In the genomic region with DNA sequence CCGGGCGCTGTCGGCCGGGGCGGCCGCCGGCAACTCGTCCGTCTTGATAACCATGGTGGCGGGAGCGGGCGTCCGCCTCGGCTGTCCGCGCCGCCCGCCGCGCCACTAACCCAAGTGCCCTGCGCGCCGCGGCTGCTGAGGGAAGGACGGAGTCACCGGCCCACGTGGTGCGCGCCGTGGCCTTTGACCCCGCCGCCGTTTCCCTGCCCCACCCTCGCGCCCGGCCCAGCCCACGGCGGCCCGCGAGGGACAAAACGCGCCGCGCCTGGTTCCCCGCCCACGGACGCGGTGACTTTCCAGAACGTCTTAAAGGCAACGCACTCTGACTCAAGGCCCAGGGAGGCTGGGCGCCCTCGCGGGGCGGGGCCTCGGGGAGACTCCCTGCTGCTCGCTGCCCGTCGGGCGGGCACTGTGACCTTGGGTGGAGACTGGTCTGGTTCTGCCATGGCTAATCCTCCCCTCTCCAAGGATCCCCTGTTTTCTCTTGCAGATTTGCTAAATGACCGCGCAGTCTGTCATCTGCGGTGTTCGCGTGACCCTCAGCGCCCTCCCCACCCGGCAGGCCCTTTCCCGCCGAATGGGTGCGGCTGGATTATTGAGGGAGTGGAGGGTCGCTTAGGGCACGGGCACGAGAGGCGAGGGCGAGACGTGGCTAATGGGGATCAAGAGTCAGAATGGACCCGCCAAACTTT, we compare ENCODE assay signal across 8 cellular contexts. TPM values are rescaled to one million over a fixed set of nuclear protein-coding genes. Genes with fewer than 3 reads are reported as not detected.
A peak's percentile ranks its signal among the peaks of the same experiment; 100 is the strongest.
DNase-seq lines count a peak whose midpoint lies in the region; ATAC-seq, FAIRE-seq and TF ChIP-seq lines count a peak whose summit lies in the region.

TSS of gene CLUH (minus strand) at position 157 of the 692 bp plus-strand sequence. CDS start at position 54, 103 bp downstream.

- H3K27me3 ChIP-seq in astrocyte (ENCODE audit: insufficient read depth, low read length) = no peaks in the 10 kb centered on the region
- H3K27me3 ChIP-seq in aorta (ENCODE audit: control insufficient read depth in 1 of 2, insufficient read depth in 2 of 2, low read length in 1 of 2) = no peaks in the 10 kb centered on the region

- peak within 1 kb of the TSS; percentile 92 for H3K4me3 Mint-ChIP-seq in astrocyte (ENCODE audit: unreplicated experiment)

- H3K27ac ChIP-seq in astrocyte (ENCODE audit: low read depth, low read length) (peak within 1 kb of the TSS; percentile 42), aorta (ENCODE audit: low read depth in 1 of 2, low read length in 2 of 2) (no peak within 1 kb of the TSS)

- no peak for FAIRE-seq in astrocyte (lab: Jason Lieb, UNC)

- H3K4me1 Mint-ChIP-seq in astrocyte (ENCODE audit: low read depth, unreplicated experiment) = peaks cover 13% of the 10 kb centered on the region

- no peaks in the 10 kb centered on the region for H3K27me3 Mint-ChIP-seq in astrocyte (ENCODE audit: low read depth, unreplicated experiment)

- H3K9ac ChIP-seq in astrocyte (ENCODE audit: low read length) = peak within 1 kb of the TSS; percentile 61

- H3K4me2 ChIP-seq in astrocyte (ENCODE audit: low read length) = peak within 1 kb of the TSS; percentile 90

- no peaks in the 10 kb centered on the region for H3K9me3 Mint-ChIP-seq in astrocyte (ENCODE audit: unreplicated experiment)

- H3K79me2 ChIP-seq in astrocyte (ENCODE audit: insufficient read depth, low read length) = peaks cover 50% of the 10 kb centered on the region

- H3K9me3 ChIP-seq in astrocyte (ENCODE audit: insufficient read depth, low read depth, low read length) (no peaks in the 10 kb centered on the region), aorta (ENCODE audit: control insufficient read depth, low read length) (no peaks in the 10 kb centered on the region)

- peaks cover 43% of the 10 kb centered on the region for H4K20me1 ChIP-seq in astrocyte (ENCODE audit: insufficient read depth, low read length)

- DNase-seq in NCI-H1930 (lab: John Stamatoyannopoulos, UW) (peak; percentile 78 to 88), T-helper 22 cell (ENCODE audit: low read depth) (peak; percentile 91), astrocyte (ENCODE audit: low read depth) (peak; percentile 92), hepatic stellate cell (ENCODE audit: low spot score) (peak; percentile 99), renal cortical epithelial cell (ENCODE audit: low read depth) (peak; percentile 90), aorta (peak; percentile 98 to 99)

- peaks cover 2% of the 10 kb centered on the region for H3K36me3 Mint-ChIP-seq in astrocyte (ENCODE audit: low read depth, unreplicated experiment)

- intact Hi-C loops in aorta (cut with DNase I) = loop anchor here in 1 of 2 donors (5.0 kb wide), 1 partner anchor 199 kb away; the partner anchor contains the start of gene METTL16

- peak within 1 kb of the TSS; percentile 87 for H2AFZ ChIP-seq in astrocyte (ENCODE audit: low read depth, low read length)

- peak within 1 kb of the TSS; percentile 68 for H3K4me3 ChIP-seq in astrocyte (ENCODE audit: insufficient read depth, low read depth, low read length)
- H3K4me3 ChIP-seq in aorta (ENCODE audit: low read length in 2 of 2) = peak within 1 kb of the TSS; percentile 67 to 82

- 1 to 3% methylated on average over 49 to 76 of the region's 76 CpGs for WGBS in aorta, 2 donors

- TF ChIP-seq POLR2A in GM18505 (IDR thresholded peaks at IDR 0.05; ENCODE audit: borderline replicate concordance, extremely low read depth, insufficient read depth, insufficient read length) = peak; percentile 77

- TF ChIP-seq CTCF in astrocyte (IDR thresholded peaks at IDR 0.05; ENCODE audit: insufficient read depth, low read depth, low read length) = no peak

- H3K27ac Mint-ChIP-seq in astrocyte (ENCODE audit: unreplicated experiment) = peak within 1 kb of the TSS; percentile 93

- peak; percentile 73 for ATAC-seq in GM18505 (IDR thresholded peaks at IDR 0.05; ENCODE audit: unreplicated experiment)
- peak; percentile 65 for ATAC-seq in HG02938 (IDR thresholded peaks at IDR 0.05; ENCODE audit: unreplicated experiment)
- ATAC-seq in aorta (ENCODE audit: low FRiP score) = peak; percentile 95

- no peaks in the 10 kb centered on the region for H3K36me3 ChIP-seq in astrocyte (ENCODE audit: insufficient read depth, low read length)
- no peaks in the 10 kb centered on the region for H3K36me3 ChIP-seq in aorta (ENCODE audit: control insufficient read depth in 1 of 2, insufficient read depth in 2 of 2, low read length in 1 of 2)

- H3K4me1 ChIP-seq in astrocyte (ENCODE audit: insufficient read depth, low read length) (peaks cover 20% of the 10 kb centered on the region), aorta (ENCODE audit: control insufficient read depth in 1 of 2, insufficient read depth in 2 of 2, low read length in 2 of 2) (peaks cover 0 to 2% of the 10 kb centered on the region in 2 donors)

RNA-seq across cellular contexts. Expression of gene CLUH, which starts in this region (rescaled TPM):
- 48.0 and 53.6 TPM in 2 replicates for total RNA-seq in astrocyte
- 55.4 and 115 TPM in 2 replicates for total RNA-seq in renal cortical epithelial cell
- total RNA-seq in aorta = 10 to 100 TPM; 33.5 to 35.1 TPM
- 10 to 100 TPM; 17.3 to 23.6 TPM for polyA plus RNA-seq in aorta
